Comparison of ENCODE assay signal across 26 cellular contexts in genomic region chr2:6545795-6546194, GRCh38.
"Had no signal": no experiment of that assay in that cellular context is flagged by ENCODE, and none has a peak within 500 bp of the region (broad histone marks: within the 10 kb centered on the region; RNA-seq: fewer than 3 reads in every experiment).

No MANE protein-coding gene starts in this region.

- H3K36me3 Mint-ChIP-seq: immature natural killer cell; neural progenitor cell; stimulated activated memory B cell treated with anti-CD40 and anti-IgM and Interleukin-4, amounts not matched to agents 10 μg/mL and 1 μg/mL and 100 μg/mL, for 72 hours had no signal

- H3K4me3 Mint-ChIP-seq: immature natural killer cell; naive thymus-derived CD8-positive, alpha-beta T cell; nephron progenitor cell; neural progenitor cell; stimulated activated memory B cell treated with anti-CD40 and anti-IgM and Interleukin-4, amounts not matched to agents 10 μg/mL and 1 μg/mL and 100 μg/mL, for 72 hours; stimulated activated naive CD8-positive, alpha-beta T cell treated with anti-CD3 and anti-CD28 coated beads, Interleukin-15, amount 100 ng/mL, for 72 hours had no signal

- H3K36me3 ChIP-seq: left ventricle myocardium inferior, neural progenitor cell, neutrophil, right atrium auricular region, right lobe of liver, tibial nerve, upper lobe of left lung, vagina had no signal

- H3K27ac Mint-ChIP-seq: immature natural killer cell; naive thymus-derived CD8-positive, alpha-beta T cell; nephron progenitor cell; neural progenitor cell; stimulated activated memory B cell treated with anti-CD40 and anti-IgM and Interleukin-4, amounts not matched to agents 10 μg/mL and 1 μg/mL and 100 μg/mL, for 72 hours; stimulated activated naive CD8-positive, alpha-beta T cell treated with anti-CD3 and anti-CD28 coated beads, Interleukin-15, amount 100 ng/mL, for 72 hours had no signal

- H3K9me3 ChIP-seq: neutrophil, right atrium auricular region, right lobe of liver, tibial nerve, upper lobe of left lung, vagina had no signal

- H3K9me3 Mint-ChIP-seq: stimulated activated naive CD8-positive, alpha-beta T cell treated with anti-CD3 and anti-CD28 coated beads, Interleukin-15, amount 100 ng/mL, for 72 hours had no signal

- H3K27ac ChIP-seq: left ventricle myocardium inferior, neural progenitor cell, neutrophil, parathyroid adenoma, right atrium auricular region, right lobe of liver, tibial nerve, upper lobe of left lung, vagina had no signal

- H3K79me2 ChIP-seq: parathyroid adenoma had no signal

- H3K4me2 ChIP-seq: neural progenitor cell, smooth muscle cell had no signal

- H3K27me3 ChIP-seq: neural progenitor cell, neutrophil, right atrium auricular region, right lobe of liver, tibial nerve, upper lobe of left lung, vagina had no signal

- H3K4me1 ChIP-seq: left ventricle myocardium inferior, neural progenitor cell, parathyroid adenoma, right atrium auricular region, right lobe of liver, tibial nerve, upper lobe of left lung, vagina had no signal

- H3K4me3 ChIP-seq: left ventricle myocardium inferior, lung, neural progenitor cell, right atrium auricular region, right lobe of liver, smooth muscle cell, tibial nerve, upper lobe of left lung, vagina had no signal

- H3K9ac ChIP-seq: neural progenitor cell, parathyroid adenoma had no signal

- FAIRE-seq: kidney had no signal

- ATAC-seq: left colon; naive thymus-derived CD8-positive, alpha-beta T cell; right lobe of liver; stimulated activated memory B cell treated with anti-CD40 and anti-IgM and Interleukin-4, amounts not matched to agents 10 μg/mL and 1 μg/mL and 100 μg/mL, for 72 hours; stimulated activated naive CD8-positive, alpha-beta T cell treated with anti-CD3 and anti-CD28 coated beads, Interleukin-15, amount 100 ng/mL, for 72 hours had no signal

- DNase-seq: hypothalamus; immature natural killer cell; kidney; left colon; left ventricle myocardium inferior; naive thymus-derived CD8-positive, alpha-beta T cell; nephron progenitor cell; occipital lobe; right lobe of liver; stimulated activated CD4-positive, alpha-beta T cell treated with anti-CD3 and anti-CD28 coated beads, Interleukin-1b, Interleukin-23, amount 100 ng/mL, for 48 hours; stimulated activated CD4-positive, alpha-beta T cell treated with anti-CD3 and anti-CD28 coated beads, Interleukin-2, amount 100 ng/mL, for 48 hours; stimulated activated CD4-positive, alpha-beta T cell treated with anti-CD3 and anti-CD28 coated beads, Interleukin-4, amount 100 ng/mL, for 4 hours; stimulated activated CD8-positive, alpha-beta memory T cell treated with anti-CD3 and anti-CD28 coated beads, Interleukin-4, amount 100 ng/mL, for 48 hours; stimulated activated naive CD4-positive, alpha-beta T cell treated with Interleukin-2 at 50 U/mL for 16 hours; stimulated activated naive CD8-positive, alpha-beta T cell treated with anti-CD3 and anti-CD28 coated beads, Interleukin-15, amount 100 ng/mL, for 72 hours; substantia nigra; upper lobe of left lung had no signal

- H3K4me1 Mint-ChIP-seq: immature natural killer cell; naive thymus-derived CD8-positive, alpha-beta T cell; nephron progenitor cell; stimulated activated memory B cell treated with anti-CD40 and anti-IgM and Interleukin-4, amounts not matched to agents 10 μg/mL and 1 μg/mL and 100 μg/mL, for 72 hours; stimulated activated naive CD8-positive, alpha-beta T cell treated with anti-CD3 and anti-CD28 coated beads, Interleukin-15, amount 100 ng/mL, for 72 hours had no signal

- H3K27me3 Mint-ChIP-seq: stimulated activated memory B cell treated with anti-CD40 and anti-IgM and Interleukin-4, amounts not matched to agents 10 μg/mL and 1 μg/mL and 100 μg/mL, for 72 hours; stimulated activated naive CD8-positive, alpha-beta T cell treated with anti-CD3 and anti-CD28 coated beads, Interleukin-15, amount 100 ng/mL, for 72 hours had no signal
